Comparison of ENCODE assay signal across 21 cellular contexts in genomic region chr14:88592016-88592415, GRCh38. TPM values are rescaled to one million over a fixed set of nuclear protein-coding genes. Genes with fewer than 3 reads are reported as not detected.
DNase-seq lines count a peak whose midpoint lies in the region; ATAC-seq, FAIRE-seq and TF ChIP-seq lines count a peak whose summit lies in the region.
"Had no signal": no experiment of that assay in that cellular context is flagged by ENCODE, and none has a peak within 500 bp of the region (broad histone marks: within the 10 kb centered on the region; RNA-seq: fewer than 3 reads in every experiment).

No MANE protein-coding gene starts in this region.

- H3K4ac ChIP-seq in IMR-90 (ENCODE audit: low read depth, low read length) = no peak overlapping the region

- no peak overlapping the region for H4K5ac ChIP-seq in IMR-90 (ENCODE audit: low read depth, low read length)

- no peak overlapping the region; the same call in 1 of the 2 replicates for H3K4me2 ChIP-seq in IMR-90 (ENCODE audit: low read depth, low read length)
- H3K4me2 ChIP-seq: SK-N-SH had no signal

- H3K27ac ChIP-seq in IMR-90 (ENCODE audit: insufficient read depth, low read length) (no peak overlapping the region), body of pancreas (peak overlapping the region in 3 of 4 donors; percentile 26 to 60 (median 40)), pancreas (peak overlapping the region in 2 of 4 donors; percentile 20 to 26)

- CTCF ChIA-PET in IMR-90 (lab: Yijun Ruan, JAX) = no interaction called here
- CTCF ChIA-PET in HEK293T (lab: Yijun Ruan, JAX) = no interaction called here

- H3K4me1 ChIP-seq in IMR-90 (ENCODE audit: control insufficient read depth, insufficient read depth, low read length) (peaks cover 7% of the 10 kb centered on the region), body of pancreas (peaks cover 16% of the 10 kb centered on the region), pancreas (peaks cover 0 to 6% (median 0%) of the 10 kb centered on the region in 3 donors)

- no TSS peak for BruUV-seq in IMR-90 (replicated peaks; lab: Mats Ljungman, UMichigan)

- TF ChIP-seq CTCF in IMR-90 (conservative IDR thresholded peaks at IDR 0.05; ENCODE audit: low read depth, low read length) (no peak), body of pancreas (IDR thresholded peaks at IDR 0.05) (no peak), fibroblast of villous mesenchyme (IDR thresholded peaks at IDR 0.05; ENCODE audit: insufficient read depth, low read depth, low read length) (no peak), pancreas (IDR thresholded peaks at IDR 0.05) (no peak)

- H2BK120ac ChIP-seq in IMR-90 (ENCODE audit: low read depth, low read length) = no peak overlapping the region

- H3K14ac ChIP-seq in IMR-90 (replicated peaks; ENCODE audit: low read depth, low read length) = no peak overlapping the region

- no CpG with 5 or more reads among the region's 1 CpG for WGBS in IMR-90 (ENCODE audit: extremely low coverage in 2 of 2, insufficient read length in 1 of 2), 2 experiments
- WGBS in body of pancreas, 2 donors = 10 to 17% methylated on average over 1 of the region's 1 CpG
- 0 to 32% methylated on average over 1 of the region's 1 CpG for WGBS in pancreas, 2 donors

- H2BK5ac ChIP-seq in IMR-90 (ENCODE audit: low read depth, low read length, poor library complexity, severe bottlenecking) = no peak overlapping the region

- TF ChIP-seq POLR2A in IMR-90 (IDR thresholded peaks at IDR 0.05; ENCODE audit: low read depth, low read length) (no peak), body of pancreas (IDR thresholded peaks at IDR 0.05) (no peak)

- no peak overlapping the region for H4K8ac ChIP-seq in IMR-90 (ENCODE audit: low read depth in 2 of 2, low read length in 2 of 2)

- no peak overlapping the region for H2AK5ac ChIP-seq in IMR-90 (ENCODE audit: low read depth, low read length)

- ATAC-seq in IMR-90 (ENCODE audit: low read depth) (peak; percentile 41; the same call in 1 of the 2 replicates), body of pancreas (peak; percentile 77), pancreas (peak; percentile 76 to 93 (median 85))
- ATAC-seq: PC-3 had no signal

- no peak for TF ChIP-seq RAD21 in IMR-90 (IDR thresholded peaks at IDR 0.05; ENCODE audit: low read length)

- H2BK15ac ChIP-seq in IMR-90 (ENCODE audit: low read depth, low read length) = no peak overlapping the region

- H3K79me1 ChIP-seq in IMR-90 (ENCODE audit: low read depth in 1 of 2, low read length in 2 of 2) = peaks cover 7 to 24% of the 10 kb centered on the region in 2 experiments; a peak in 3 of 4 replicates

- POLR2A ChIA-PET in IMR-90 (lab: Charles Lee; ENCODE audit: unreplicated experiment) (no interaction called here), HEK293T (lab: Yijun Ruan, JAX) (no interaction called here)

- no peak overlapping the region for H2AK9ac ChIP-seq in IMR-90 (replicated peaks; ENCODE audit: low read depth, low read length, poor library complexity)

- H3K27me3 ChIP-seq in IMR-90 (ENCODE audit: control insufficient read depth, insufficient read depth, low read length) (no peaks in the 10 kb centered on the region), body of pancreas (no peaks in the 10 kb centered on the region), pancreas (no peaks in the 10 kb centered on the region)

- H2BK20ac ChIP-seq in IMR-90 (ENCODE audit: low read depth, low read length) = no peak overlapping the region

- intact Hi-C loops in IMR-90 (cut with micrococcal nuclease) (no loop called here), body of pancreas (cut with DNase I) (no loop called here), pancreas (cut with DNase I) (no loop called here)

- H3K9me3 ChIP-seq in IMR-90 (ENCODE audit: control insufficient read depth, insufficient read depth, low read length) (no peaks in the 10 kb centered on the region), body of pancreas (no peaks in the 10 kb centered on the region), pancreas (no peaks in the 10 kb centered on the region)
- H3K9me3 ChIP-seq: SK-N-SH had no signal

- no peak overlapping the region for H3K23ac ChIP-seq in IMR-90 (ENCODE audit: low read depth, low read length)

- H3K36me3 ChIP-seq in IMR-90 (ENCODE audit: control insufficient read depth, insufficient read depth, low read length) = peaks cover 16% of the 10 kb centered on the region
- H3K36me3 ChIP-seq in body of pancreas (replicated peaks in 1 of 2; ENCODE audit: insufficient read depth in 1 of 2, low read depth in 2 of 2) = no peaks in the 10 kb centered on the region
- peaks cover 0 to 8% (median 4%) of the 10 kb centered on the region in 3 donors for H3K36me3 ChIP-seq in pancreas

- no peaks in the 10 kb centered on the region for H3K9me1 ChIP-seq in IMR-90 (ENCODE audit: insufficient read depth, low read length)

- in situ Hi-C loops in IMR-90 (cut with MboI; ENCODE audit: low sequenced_read_pairs) = no loop called here

- dilution Hi-C loops in IMR-90 (cut with HindIII; ENCODE audit: low sequenced_read_pairs, unreplicated experiment) = no loop called here

- no peak overlapping the region for H3K4me3 ChIP-seq in IMR-90 (ENCODE audit: insufficient read depth, low read depth, low read length)
- H3K4me3 ChIP-seq in body of pancreas = no peak overlapping the region
- no peak overlapping the region for H3K4me3 ChIP-seq in fibroblast of villous mesenchyme (ENCODE audit: low read depth, low read length)
- H3K4me3 ChIP-seq in pancreas = no peak overlapping the region

- no peak overlapping the region for H3K56ac ChIP-seq in IMR-90 (ENCODE audit: extremely low read depth, insufficient read depth, low read length)

- FAIRE-seq in pancreas (lab: Jason Lieb, UNC) = no peak
- FAIRE-seq: HTR-8/SVneo had no signal

- no peaks in the 10 kb centered on the region for H4K20me1 ChIP-seq in IMR-90 (ENCODE audit: insufficient read depth, low read length)

- no peak overlapping the region for H2AFZ ChIP-seq in IMR-90 (replicated peaks; ENCODE audit: low read length, poor library complexity)

- no peak overlapping the region for H3K9ac ChIP-seq in IMR-90 (ENCODE audit: low read depth, low read length)
- H3K9ac ChIP-seq: SK-N-SH had no signal

- no peak overlapping the region for H4K91ac ChIP-seq in IMR-90 (ENCODE audit: insufficient read depth, low read depth, low read length)

- DNase-seq in IMR-90 (peak; percentile 64), body of pancreas (peak; percentile 42 to 87 (median 66)), fibroblast of villous mesenchyme (ENCODE audit: low read depth) (peak; percentile 54), pancreas (peak in 3 of 6 donors; percentile 29 to 76 (median 65)), HEK293T (ENCODE audit: extremely low spot score) (no peak)
- no peak for DNase-seq in activated CD4-positive, alpha-beta T cell treated with anti-CD3 and anti-CD28 coated beads for 1 hour
- DNase-seq in stimulated activated CD4-positive, alpha-beta T cell treated with anti-CD3 and anti-CD28 coated beads, Interleukin-2, amount 100 ng/mL, for 48 hours = no peak
- DNase-seq: CD8-positive, alpha-beta memory T cell; DMS79; H9; Kasumi-1; MM.1S; NCI-H1092 treated with DMSO at 0.1 percent for 48 hours; NCI-H146; NCI-H2081 treated with DMSO at 0.1 percent for 48 hours; NCI-H226; PC-3; RPMI8226; SHP77 treated with DMSO at 0.1 percent for 48 hours; SK-N-SH had no signal

- no peak overlapping the region for H3K18ac ChIP-seq in IMR-90 (ENCODE audit: low read depth, low read length)

TF ChIP-seq in IMR-90, 13 proteins besides CTCF, POLR2A, EP300 and RAD21 (continues in another document):
- TF ChIP-seq SMC3 (IDR thresholded peaks at IDR 0.05; ENCODE audit: low read depth, low read length) = no peak
- no peak for TF ChIP-seq RFX5 (IDR thresholded peaks at IDR 0.05; ENCODE audit: low read depth, low read length)
- no peak for TF ChIP-seq MAZ (IDR thresholded peaks at IDR 0.05; ENCODE audit: borderline replicate concordance, low read depth, low read length)
- no peak for TF ChIP-seq MAFK (IDR thresholded peaks at IDR 0.05; ENCODE audit: low read depth, low read length)
- no peak for TF ChIP-seq FOS (IDR thresholded peaks at IDR 0.05; ENCODE audit: low read depth, low read length)

TF ChIP-seq in HEK293T, 16 proteins besides CTCF, POLR2A, EP300 and RAD21 (continues in another document):
- no peak for TF ChIP-seq BHLHE40 (IDR thresholded peaks at IDR 0.05; ENCODE audit: borderline replicate concordance)
- TF ChIP-seq FOXA1 (IDR thresholded peaks at IDR 0.05) = no peak
- no peak for TF ChIP-seq HDGF (IDR thresholded peaks at IDR 0.05; ENCODE audit: borderline replicate concordance)
- no peak for TF ChIP-seq ARNT (IDR thresholded peaks at IDR 0.05)
- no peak for TF ChIP-seq L3MBTL2 (conservative IDR thresholded peaks at IDR 0.05)
- TF ChIP-seq SUZ12 (IDR thresholded peaks at IDR 0.05) = no peak
- no peak for TF ChIP-seq NFRKB (IDR thresholded peaks at IDR 0.05)
- TF ChIP-seq ELF4 (IDR thresholded peaks at IDR 0.05) = no peak
- TF ChIP-seq TARDBP (IDR thresholded peaks at IDR 0.05) = no peak
- no peak for TF ChIP-seq LEF1 (IDR thresholded peaks at IDR 0.05; ENCODE audit: borderline replicate concordance)
- no peak for TF ChIP-seq FOXM1 (IDR thresholded peaks at IDR 0.05; ENCODE audit: borderline replicate concordance)
- no peak for TF ChIP-seq ZNF384 (IDR thresholded peaks at IDR 0.05)
- no peak for TF ChIP-seq FOXK2 (IDR thresholded peaks at IDR 0.05)
- no peak for TF ChIP-seq SP1 (IDR thresholded peaks at IDR 0.05)
- TF ChIP-seq CTBP1 (IDR thresholded peaks at IDR 0.05; ENCODE audit: borderline replicate concordance) = no peak

RNA-seq across cellular contexts. Expression of gene ZC3H14, which starts 29.2 kb away (rescaled TPM):
- total RNA-seq in IMR-90 (2012; rRNA removed) = 103 and 111 TPM in 2 replicates
- 62.4 and 72.5 TPM in 2 replicates for polyA plus RNA-seq in IMR-90 (2012; rRNA removed)
- polyA plus RNA-seq in IMR-90 (2012; cell fraction: cytosol; rRNA removed) = 32.8 and 47.4 TPM in 2 replicates
- 22.3 and 96.8 TPM in 2 replicates for polyA plus RNA-seq in IMR-90 (2012; cell fraction: nucleus; rRNA removed; ENCODE audit: low replicate concordance)
- 10 to 100 TPM; 38.6 to 48.5 TPM for total RNA-seq in body of pancreas
- total RNA-seq in fibroblast of villous mesenchyme = 83.1 and 85.5 TPM in 2 replicates
- total RNA-seq in pancreas = 10 to 100 TPM; 25.5 to 37.1 (median 29.8) TPM
- polyA plus RNA-seq in pancreas = 10 to 100 TPM; 16.2 to 27.6 TPM

RNA-seq across cellular contexts. Expression of gene PTPN21, which starts 37.2 kb away (rescaled TPM):
- total RNA-seq in IMR-90 (2012; rRNA removed) (10.4 and 11.4 TPM in 2 replicates), body of pancreas (10 to 100 TPM; 10.5 to 10.9 TPM), fibroblast of villous mesenchyme (14.2 TPM in 2 replicates), pancreas (10 to 100 TPM; 10.1 to 13.6 (median 11.0) TPM)
- polyA plus RNA-seq in IMR-90 (2012; rRNA removed) (10.1 and 10.7 TPM in 2 replicates), pancreas (1 to 10 TPM; 5.0 to 7.2 TPM)
- polyA plus RNA-seq in IMR-90 (2012; cell fraction: cytosol; rRNA removed) = 4.5 and 6.3 TPM in 2 replicates
- polyA plus RNA-seq in IMR-90 (2012; cell fraction: nucleus; rRNA removed; ENCODE audit: low replicate concordance) = 17.6 and 21.1 TPM in 2 replicates
- polyA plus RNA-seq: CD8-positive, alpha-beta memory T cell had no signal

Comparison
In these comparisons a context has a peak if more than half of its experiments do, and no peak if none do; other contexts are left out.
1. DNase-seq: peak in IMR-90 (single experiment), body of pancreas (4 of 4) and fibroblast of villous mesenchyme (single experiment); none in activated CD4-positive, alpha-beta T cell treated with anti-CD3 and anti-CD28 coated beads for 1 hour (single experiment), stimulated activated CD4-positive, alpha-beta T cell treated with anti-CD3 and anti-CD28 coated beads, Interleukin-2, amount 100 ng/mL, for 48 hours (0 of 2) and HEK293T (single experiment).
2. Peak in every context shown above with its lines, with median percentiles within 50 percentile points of each other: ATAC-seq.